11 cellular contexts compared by ENCODE assay signal in genomic region chr13:44854264-44855060, GRCh38.
DNase-seq lines count a peak whose midpoint lies in the region; ATAC-seq, FAIRE-seq and TF ChIP-seq lines count a peak whose summit lies in the region.
"Had no signal": no experiment of that assay in that cellular context is flagged by ENCODE, and none has a peak within 500 bp of the region (broad histone marks: within the 10 kb centered on the region; RNA-seq: fewer than 3 reads in every experiment).

No MANE protein-coding gene starts in this region.

- WGBS in stomach, 5 donors = 21 to 37% (median 22%) methylated on average over 8 of the region's 8 CpGs

- H3K27me3 ChIP-seq in stomach = no peaks in the 10 kb centered on the region

- H3K27ac ChIP-seq in stomach = peak overlapping the region; percentile 72 to 95 (median 82)
- H3K27ac ChIP-seq: thoracic aorta had no signal

- DNase-seq in NCI-H1092 (lab: John Stamatoyannopoulos, UW) = peak; percentile 87
- peak; percentile 80 for DNase-seq in NCI-H82 (lab: John Stamatoyannopoulos, UW)
- DNase-seq in stomach = peak; percentile 82
- DNase-seq in stimulated activated naive CD4-positive, alpha-beta T cell (lab: John Stamatoyannopoulos, UW) = no peak
- no peak for DNase-seq in NCI-H1694 (lab: John Stamatoyannopoulos, UW)
- DNase-seq: DND-41, GOT3 had no signal

- H3K4me3 ChIP-seq in stomach = peak overlapping the region in 1 of 4 donors; percentile 4
- H3K4me3 ChIP-seq: thoracic aorta had no signal

- no peak for ATAC-seq in HG03280 (IDR thresholded peaks at IDR 0.05; ENCODE audit: unreplicated experiment)
- ATAC-seq in GM19455 (IDR thresholded peaks at IDR 0.05; ENCODE audit: unreplicated experiment) = no peak

- intact Hi-C loops in stomach (cut with DNase I; ENCODE audit: low total_unique reads) = no loop called here

- no peak for TF ChIP-seq POLR2A in stomach (IDR thresholded peaks at IDR 0.05)

- peak; percentile 70 for TF ChIP-seq EP300 in stomach (IDR thresholded peaks at IDR 0.05)

- TF ChIP-seq CTCF in stomach (IDR thresholded peaks at IDR 0.05) = no peak

- peak; percentile 99 for FAIRE-seq in islet of Langerhans (lab: Jason Lieb, UNC)

- no peaks in the 10 kb centered on the region for H3K36me3 ChIP-seq in stomach
- H3K36me3 ChIP-seq: thoracic aorta had no signal

- peaks cover 10 to 53% (median 32%) of the 10 kb centered on the region in 4 donors for H3K4me1 ChIP-seq in stomach

- H3K9me3 ChIP-seq in stomach = no peaks in the 10 kb centered on the region
- H3K9me3 ChIP-seq: thoracic aorta had no signal

Comparison
In these comparisons a context has a peak if more than half of its experiments do, and no peak if none do; other contexts are left out.
1. DNase-seq: peak in NCI-H1092 (single experiment), NCI-H82 (single experiment) and stomach (single experiment); none in stimulated activated naive CD4-positive, alpha-beta T cell (0 of 6) and NCI-H1694 (single experiment).